8 cellular contexts compared by ENCODE assay signal in the genomic region with DNA sequence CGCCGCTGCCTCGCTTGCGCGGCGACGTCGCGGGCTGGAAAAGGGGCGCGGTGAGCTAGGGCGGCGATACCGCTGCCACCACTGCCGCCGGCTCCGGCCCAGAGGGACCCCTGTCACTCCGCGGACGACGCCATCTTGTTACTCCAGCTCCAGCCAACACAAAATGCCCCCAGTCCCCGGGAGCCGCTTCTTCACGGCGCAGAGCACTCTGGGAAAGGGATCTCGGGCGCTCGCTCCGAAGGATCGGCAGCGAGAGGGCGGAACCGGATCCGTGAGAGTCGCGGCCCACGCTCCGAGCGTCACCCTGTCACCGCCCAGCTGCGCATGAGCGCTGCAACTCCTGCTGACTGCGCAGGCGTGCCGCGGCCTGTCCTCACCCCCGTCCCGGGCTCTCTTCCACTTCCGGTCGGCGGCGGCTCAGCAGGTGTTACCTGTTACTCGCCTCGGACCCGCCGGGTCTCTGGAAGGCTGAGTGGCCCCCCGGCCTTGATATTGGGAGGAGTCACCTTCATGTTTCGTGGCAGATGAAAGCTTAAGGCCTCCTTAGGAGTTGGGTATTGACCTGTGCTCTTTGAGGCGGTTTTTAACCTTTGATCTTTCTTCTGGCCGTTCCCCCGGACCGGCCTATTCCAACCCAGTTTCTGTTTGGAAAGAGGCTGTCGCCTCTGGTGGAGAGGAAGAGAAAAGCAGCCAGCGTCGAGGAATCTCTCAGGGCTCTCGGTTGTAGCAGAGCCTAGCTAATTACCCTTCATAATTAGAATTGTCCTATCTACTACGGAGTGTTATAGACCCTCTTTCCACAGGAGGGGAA. TPM values are rescaled to one million over a fixed set of nuclear protein-coding genes. Genes with fewer than 3 reads are reported as not detected.
DNase-seq lines count a peak whose midpoint lies in the region; ATAC-seq and TF ChIP-seq lines count a peak whose summit lies in the region.

A gene (minus strand): TSS at position 213 of the 811 bp plus-strand sequence. CDS start 475 bp downstream, outside the sequence.

- CTCF ChIA-PET in CD8-positive, alpha-beta T cell (lab: Charles Lee), result interaction anchor here (0.7 to 2.8 kb wide), 12 partner anchors 11 to 1170 kb away, joined by 3 to 12 read pairs (median 4); no protein-coding TSS in a partner anchor
- CTCF ChIA-PET in activated CD4-positive, alpha-beta memory T cell treated with anti-CD3 and anti-CD28 coated beads for 36 hours (lab: Charles Lee), result interaction anchor here (0.6 to 5.4 kb wide), 21 partner anchors 8 to 302 kb away, joined by 3 to 35 read pairs (median 5); a partner anchor contains a TSS

- peak; percentile 85 for ATAC-seq in CD8-positive, alpha-beta T cell
- ATAC-seq in GM19452 (IDR thresholded peaks at IDR 0.05; ENCODE audit: unreplicated experiment), result peak; percentile 91
- ATAC-seq in right lobe of liver, result peak; percentile 95 to 99 (median 96)

- peaks cover 30% of the 10 kb centered on the region for H3K4me1 Mint-ChIP-seq in CD8-positive, alpha-beta T cell (ENCODE audit: low read depth)
- H3K4me1 Mint-ChIP-seq in activated CD4-positive, alpha-beta memory T cell treated with anti-CD3 and anti-CD28 coated beads for 36 hours (ENCODE audit: low read depth), result peaks cover 33% of the 10 kb centered on the region

- peak within 1 kb of the TSS; percentile 88 for H3K27ac ChIP-seq in CD8-positive, alpha-beta T cell (ENCODE audit: low read depth, low read length)
- peak within 1 kb of the TSS; percentile 91 to 100 (median 99) for H3K27ac ChIP-seq in dorsolateral prefrontal cortex
- H3K27ac ChIP-seq in right lobe of liver, result peak within 1 kb of the TSS; percentile 92 to 98 (median 97)

- WGBS in right lobe of liver (ENCODE audit: insufficient coverage, low coverage, low lambda C conversion rate, missing lambda C conversion rate), result 0% methylated on average over 5 of the region's 67 CpGs

- peak within 1 kb of the TSS; percentile 94 for H3K4me3 ChIP-seq in CD8-positive, alpha-beta T cell (ENCODE audit: low read depth, low read length)
- H3K4me3 ChIP-seq in dorsolateral prefrontal cortex, result peak within 1 kb of the TSS; percentile 69 to 100 (median 96)
- H3K4me3 ChIP-seq in right lobe of liver, result peak within 1 kb of the TSS; percentile 88 to 91 (median 89)

- TF ChIP-seq POLR2A in right lobe of liver (IDR thresholded peaks at IDR 0.05), result peak; percentile 93

- H3K27me3 ChIP-seq in CD8-positive, alpha-beta T cell (ENCODE audit: insufficient read depth, low read length), result no peaks in the 10 kb centered on the region
- H3K27me3 ChIP-seq in dorsolateral prefrontal cortex (no peaks in the 10 kb centered on the region), right lobe of liver (no peaks in the 10 kb centered on the region)

- H3K27me3 Mint-ChIP-seq in CD8-positive, alpha-beta T cell (ENCODE audit: low read depth), result no peaks in the 10 kb centered on the region
- H3K27me3 Mint-ChIP-seq in activated CD4-positive, alpha-beta memory T cell treated with anti-CD3 and anti-CD28 coated beads for 36 hours, result no peaks in the 10 kb centered on the region

- H3K36me3 ChIP-seq in CD8-positive, alpha-beta T cell (ENCODE audit: insufficient read depth, low read length), result peaks cover 10% of the 10 kb centered on the region
- H3K36me3 ChIP-seq in right lobe of liver, result peaks cover 0 to 19% (median 0%) of the 10 kb centered on the region in 4 donors

- peak within 1 kb of the TSS; percentile 95 for H3K27ac Mint-ChIP-seq in CD8-positive, alpha-beta T cell
- H3K27ac Mint-ChIP-seq in activated CD4-positive, alpha-beta memory T cell treated with anti-CD3 and anti-CD28 coated beads for 36 hours, result peak within 1 kb of the TSS; percentile 99

- intact Hi-C loops in CD8-positive, alpha-beta T cell (cut with DNase I, micrococcal nuclease), result loop anchor here (1.0 to 10.0 kb wide), 10 partner anchors 12 to 1769 kb away; a partner anchor contains a TSS
- intact Hi-C loops in activated CD4-positive, alpha-beta memory T cell treated with anti-CD3 and anti-CD28 coated beads for 36 hours (cut with micrococcal nuclease), result loop anchor here (1.0 to 10.0 kb wide), 8 partner anchors 10 to 1167 kb away; a partner anchor contains a TSS
- intact Hi-C loops in dorsolateral prefrontal cortex (cut with DNase I) (loop anchor here (1.0 to 5.0 kb wide), 5 partner anchors 32 to 195 kb away; no protein-coding TSS in a partner anchor), right lobe of liver (cut with DNase I) (loop anchor here in 1 of 2 donors (5.0 kb wide), 1 partner anchor 99 kb away; no protein-coding TSS in a partner anchor)

- no peaks in the 10 kb centered on the region for H3K9me3 Mint-ChIP-seq in CD8-positive, alpha-beta T cell
- no peaks in the 10 kb centered on the region for H3K9me3 Mint-ChIP-seq in activated CD4-positive, alpha-beta memory T cell treated with anti-CD3 and anti-CD28 coated beads for 36 hours

- POLR2A ChIA-PET in CD8-positive, alpha-beta T cell (lab: Charles Lee), result interaction anchor here (0.6 to 3.1 kb wide), 11 partner anchors 11 to 898 kb away, joined by 3 to 17 read pairs (median 4); a partner anchor contains a TSS
- POLR2A ChIA-PET in activated CD4-positive, alpha-beta memory T cell treated with anti-CD3 and anti-CD28 coated beads for 36 hours (lab: Charles Lee), result interaction anchor here (0.7 to 4.1 kb wide), 11 partner anchors 11 to 409 kb away, joined by 3 to 19 read pairs (median 4); a partner anchor contains a TSS

- peaks cover 27% of the 10 kb centered on the region for H3K4me1 ChIP-seq in CD8-positive, alpha-beta T cell (ENCODE audit: insufficient read depth, low read length)
- peaks cover 0 to 31% (median 11%) of the 10 kb centered on the region in 4 donors for H3K4me1 ChIP-seq in right lobe of liver

- peaks cover 44% of the 10 kb centered on the region for H3K36me3 Mint-ChIP-seq in CD8-positive, alpha-beta T cell
- H3K36me3 Mint-ChIP-seq in activated CD4-positive, alpha-beta memory T cell treated with anti-CD3 and anti-CD28 coated beads for 36 hours, result peaks cover 39% of the 10 kb centered on the region

- H3K9me3 ChIP-seq in CD8-positive, alpha-beta T cell (ENCODE audit: low read length), result no peaks in the 10 kb centered on the region
- H3K9me3 ChIP-seq in right lobe of liver, result no peaks in the 10 kb centered on the region

- DNase-seq in CD8-positive, alpha-beta T cell, result peak; percentile 98 to 99 (median 98)
- peak; percentile 95 for DNase-seq in HK-2 (ENCODE audit: unreplicated experiment)
- peak; percentile 87 for DNase-seq in NCI-H82 treated with DMSO at 0.1 percent for 48 hours (lab: John Stamatoyannopoulos, UW; ENCODE audit: unreplicated experiment)
- DNase-seq in activated CD4-positive, alpha-beta memory T cell treated with anti-CD3 and anti-CD28 coated beads for 36 hours, result peak; percentile 99
- DNase-seq in dorsolateral prefrontal cortex, result peak; percentile 93 to 98 (median 96)
- DNase-seq in right lobe of liver, result peak; percentile 99
- DNase-seq in stimulated activated CD4-positive, alpha-beta T cell treated with anti-CD3 and anti-CD28 coated beads, Interleukin-4, amount 100 ng/mL, for 4 hours, result peak; percentile 99

- peak within 1 kb of the TSS; percentile 97 for H3K4me3 Mint-ChIP-seq in CD8-positive, alpha-beta T cell
- peak within 1 kb of the TSS; percentile 97 for H3K4me3 Mint-ChIP-seq in activated CD4-positive, alpha-beta memory T cell treated with anti-CD3 and anti-CD28 coated beads for 36 hours

- TF ChIP-seq CTCF in CD8-positive, alpha-beta T cell (IDR thresholded peaks at IDR 0.05), result peak; percentile 62
- peak; percentile 52 to 87 (median 73) for TF ChIP-seq CTCF in dorsolateral prefrontal cortex (IDR thresholded peaks at IDR 0.05 in 54 of 56, conservative IDR thresholded peaks at IDR 0.05 in 2 of 56; ENCODE audit: low read depth in 1 of 56, partially characterized antibody in 56 of 56)
- TF ChIP-seq CTCF in right lobe of liver (IDR thresholded peaks at IDR 0.05), result peak; percentile 67 to 90 (median 80)

RNA-seq across cellular contexts. Expression of the gene that starts here (rescaled TPM):
- total RNA-seq in CD8-positive, alpha-beta T cell, result 100 to 1,000 TPM; 213 to 221 TPM
- 100 to 1,000 TPM; 165 to 170 TPM for total RNA-seq in activated CD4-positive, alpha-beta memory T cell treated with anti-CD3 and anti-CD28 coated beads for 36 hours
- total RNA-seq in dorsolateral prefrontal cortex (100 to 1,000 TPM; 164 to 228 (median 189) TPM), right lobe of liver (10 to 100 TPM; 79.7 to 87.1 (median 83.8) TPM)

Comparison
In these comparisons a context has a peak if more than half of its experiments do, and no peak if none do; other contexts are left out.
1. Peak in every context shown above with its lines: DNase-seq, ATAC-seq, H3K4me3 ChIP-seq and H3K27ac ChIP-seq.